8 cellular contexts compared by ENCODE assay signal in genomic region chrX:150692837-150693781, GRCh38. TPM values are rescaled to one million over a fixed set of nuclear protein-coding genes. Genes with fewer than 3 reads are reported as not detected.
DNase-seq lines count a peak whose midpoint lies in the region; ATAC-seq and TF ChIP-seq lines count a peak whose summit lies in the region.

Gene MTMR1, plus strand, starts transcription at chrX:150693396. Its CDS starts 135 bp downstream, at chrX:150693531.

- peaks cover 0 to 9% of the 10 kb centered on the region in 2 donors for H3K36me3 Mint-ChIP-seq in naive B cell

- H3K4me3 ChIP-seq in epithelial cell of proximal tubule (ENCODE audit: low read depth, low read length), result peak within 1 kb of the TSS; percentile 69
- peak within 1 kb of the TSS in 2 of 3 donors; percentile 37 to 39 for H3K4me3 ChIP-seq in thyroid gland (replicated peaks in 1 of 3)

- peaks cover 0 to 5% (median 0%) of the 10 kb centered on the region in 7 donors for H3K9me3 Mint-ChIP-seq in naive B cell

- peaks cover 43 to 66% (median 55%) of the 10 kb centered on the region in 3 donors for H3K4me1 Mint-ChIP-seq in naive B cell

- no peaks in the 10 kb centered on the region for H3K9me3 ChIP-seq in thyroid gland

- peak within 1 kb of the TSS; percentile 94 to 100 (median 99) for H3K27ac Mint-ChIP-seq in naive B cell

- intact Hi-C loops in thyroid gland (cut with DNase I), result no loop called here

- H3K4me3 Mint-ChIP-seq in naive B cell, result peak within 1 kb of the TSS; percentile 77 to 100 (median 95)

- H3K27me3 Mint-ChIP-seq in naive B cell, result no peaks in the 10 kb centered on the region

- DNase-seq in NCI-H146 treated with DMSO at 0.1 percent for 48 hours (lab: John Stamatoyannopoulos, UW; ENCODE audit: unreplicated experiment), result peak; percentile 11
- DNase-seq in activated CD8-positive, alpha-beta memory T cell treated with anti-CD3 and anti-CD28 coated beads, Interleukin-2, amount 50 U/mL, for 4 hours, result peak; percentile 62
- DNase-seq in epithelial cell of proximal tubule (ENCODE audit: low read depth), result no peak
- DNase-seq in naive B cell, result peak; percentile 66
- DNase-seq in thyroid gland, result peak; percentile 39 to 50
- DNase-seq in GF-D8 (lab: John Stamatoyannopoulos, UW), result no peak

- no peak for TF ChIP-seq CTCF in epithelial cell of proximal tubule (conservative IDR thresholded peaks at IDR 0.05; ENCODE audit: low read depth, low read length)
- TF ChIP-seq CTCF in thyroid gland (IDR thresholded peaks at IDR 0.05), result no peak

- no peaks in the 10 kb centered on the region for H3K27me3 ChIP-seq in thyroid gland

- peak within 1 kb of the TSS; percentile 73 to 87 (median 73) for H3K27ac ChIP-seq in thyroid gland

- no peaks in the 10 kb centered on the region for H3K36me3 ChIP-seq in thyroid gland

- TF ChIP-seq POLR2A in thyroid gland (IDR thresholded peaks at IDR 0.05), result peak in 1 of 2 donors; percentile 35

- 2 to 3% methylated on average over 12 to 29 of the region's 101 CpGs for WGBS in thyroid gland, 2 donors

- peak; percentile 58 for ATAC-seq in GM18502 (IDR thresholded peaks at IDR 0.05; ENCODE audit: poor library complexity, unreplicated experiment)
- peak; percentile 39 for ATAC-seq in HG02571 (IDR thresholded peaks at IDR 0.05; ENCODE audit: unreplicated experiment)
- peak; percentile 60 to 62 for ATAC-seq in naive B cell (ENCODE audit: low read depth in 2 of 2)

- peaks cover 0 to 10% of the 10 kb centered on the region in 2 donors for H3K4me1 ChIP-seq in thyroid gland

RNA-seq across cellular contexts. Expression of gene MTMR1, which starts in this region (rescaled TPM):
- total RNA-seq in epithelial cell of proximal tubule (18.2 and 19.3 TPM in 2 replicates), thyroid gland (10 to 100 TPM; 17.6 to 28.4 (median 24.6) TPM)
- 10 to 100 TPM; 22.3 to 38.9 (median 34.5) TPM for polyA plus RNA-seq in naive B cell (ENCODE audit: low read depth in 6 of 6)

Comparison
In these comparisons a context has a peak if more than half of its experiments do, and no peak if none do; other contexts are left out.
1. DNase-seq: peak in NCI-H146 treated with DMSO at 0.1 percent for 48 hours (single experiment), activated CD8-positive, alpha-beta memory T cell treated with anti-CD3 and anti-CD28 coated beads, Interleukin-2, amount 50 U/mL, for 4 hours (single experiment), naive B cell (single experiment) and thyroid gland (2 of 2); none in epithelial cell of proximal tubule (single experiment) and GF-D8 (single experiment).
2. Peak in every context shown above with its lines, with median percentiles within 50 percentile points of each other: ATAC-seq.